In the genomic region with DNA sequence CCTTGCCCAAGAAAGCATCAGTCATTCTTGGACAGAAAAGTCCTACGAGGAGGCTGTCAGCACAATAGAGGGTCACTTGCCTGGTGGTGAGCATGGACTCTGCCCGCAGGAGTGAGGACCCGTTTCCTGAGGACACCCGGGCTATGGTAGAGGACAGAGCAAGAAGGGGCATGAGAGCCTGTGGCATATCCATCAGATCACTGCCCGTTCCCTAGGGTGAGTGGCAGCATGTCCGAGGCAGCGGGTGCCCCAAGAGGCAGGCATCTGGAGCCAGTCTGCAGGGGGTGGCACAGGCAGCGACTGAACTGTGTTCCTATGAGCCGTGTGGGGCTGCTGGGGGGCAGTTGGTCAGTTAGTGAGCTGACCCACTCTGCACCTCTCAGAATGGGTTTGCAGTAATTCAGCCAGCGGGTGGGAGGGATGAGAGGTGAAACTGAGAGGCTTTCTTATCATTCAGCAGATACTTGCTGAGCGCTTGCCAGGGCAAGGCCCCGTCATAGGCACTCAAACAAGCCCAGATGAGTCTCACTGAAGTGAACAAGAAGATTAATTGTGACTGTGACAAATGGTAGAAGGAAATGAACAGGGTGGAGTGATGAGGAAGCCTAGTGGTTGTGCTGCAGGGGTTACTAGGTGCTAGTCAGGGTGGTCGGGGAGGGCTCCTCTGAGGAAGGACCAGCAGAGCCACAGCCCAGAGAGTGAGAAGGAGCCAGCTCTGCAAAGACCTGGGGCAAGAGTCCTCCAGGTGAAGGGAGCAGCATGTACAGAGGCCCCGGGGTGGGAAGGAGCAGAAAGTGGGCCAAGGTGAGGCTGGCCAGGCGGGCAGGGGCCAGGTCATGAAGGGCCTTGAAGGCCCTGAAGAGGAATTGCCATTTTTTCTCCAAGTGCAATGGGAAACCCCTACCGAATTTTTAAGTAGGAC, we compare ENCODE assay signal across 1 cellular context.
TF ChIP-seq lines count a peak whose summit lies in the region.

No MANE protein-coding gene starts in this region.

TF ChIP-seq in IMR-90, 13 proteins besides CTCF, POLR2A, EP300 and RAD21 (continued from another document):
- TF ChIP-seq, protein P1, sequence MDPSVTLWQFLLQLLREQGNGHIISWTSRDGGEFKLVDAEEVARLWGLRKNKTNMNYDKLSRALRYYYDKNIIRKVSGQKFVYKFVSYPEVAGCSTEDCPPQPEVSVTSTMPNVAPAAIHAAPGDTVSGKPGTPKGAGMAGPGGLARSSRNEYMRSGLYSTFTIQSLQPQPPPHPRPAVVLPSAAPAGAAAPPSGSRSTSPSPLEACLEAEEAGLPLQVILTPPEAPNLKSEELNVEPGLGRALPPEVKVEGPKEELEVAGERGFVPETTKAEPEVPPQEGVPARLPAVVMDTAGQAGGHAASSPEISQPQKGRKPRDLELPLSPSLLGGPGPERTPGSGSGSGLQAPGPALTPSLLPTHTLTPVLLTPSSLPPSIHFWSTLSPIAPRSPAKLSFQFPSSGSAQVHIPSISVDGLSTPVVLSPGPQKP (IDR thresholded peaks at IDR 0.05; ENCODE audit: borderline replicate concordance, low read depth, low read length), result no peak
- TF ChIP-seq, protein P2, sequence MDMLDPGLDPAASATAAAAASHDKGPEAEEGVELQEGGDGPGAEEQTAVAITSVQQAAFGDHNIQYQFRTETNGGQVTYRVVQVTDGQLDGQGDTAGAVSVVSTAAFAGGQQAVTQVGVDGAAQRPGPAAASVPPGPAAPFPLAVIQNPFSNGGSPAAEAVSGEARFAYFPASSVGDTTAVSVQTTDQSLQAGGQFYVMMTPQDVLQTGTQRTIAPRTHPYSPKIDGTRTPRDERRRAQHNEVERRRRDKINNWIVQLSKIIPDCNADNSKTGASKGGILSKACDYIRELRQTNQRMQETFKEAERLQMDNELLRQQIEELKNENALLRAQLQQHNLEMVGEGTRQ (IDR thresholded peaks at IDR 0.05; ENCODE audit: low read depth, low read length), result no peak
- TF ChIP-seq SMC3 (IDR thresholded peaks at IDR 0.05; ENCODE audit: low read depth, low read length) (no peak), CHD1 (IDR thresholded peaks at IDR 0.05; ENCODE audit: low read depth, low read length) (no peak), MAFK (IDR thresholded peaks at IDR 0.05; ENCODE audit: low read depth, low read length) (no peak)
